Comparison of ENCODE assay signal across 10 cellular contexts in genomic region chr1:63073530-63074306, GRCh38.
DNase-seq lines count a peak whose midpoint lies in the region; TF ChIP-seq lines count a peak whose summit lies in the region.
"Had no signal": no experiment of that assay in that cellular context is flagged by ENCODE, and none has a peak within 500 bp of the region (broad histone marks: within the 10 kb centered on the region; RNA-seq: fewer than 3 reads in every experiment).

No MANE protein-coding gene starts in this region.

- H3K27ac ChIP-seq in osteoblast (ENCODE audit: low read depth, low read length) = no peak overlapping the region

- peak overlapping the region; percentile 14 for H3K4me3 ChIP-seq in osteoblast (ENCODE audit: insufficient read depth, low read length)

- H3K9me3 ChIP-seq in osteoblast (ENCODE audit: low read depth, low read length) = no peaks in the 10 kb centered on the region

- peaks cover 5% of the 10 kb centered on the region for H3K36me3 Mint-ChIP-seq in glutamatergic neuron (ENCODE audit: unreplicated experiment)

- no peaks in the 10 kb centered on the region for H3K27me3 Mint-ChIP-seq in glutamatergic neuron (ENCODE audit: unreplicated experiment)

- no peaks in the 10 kb centered on the region for H3K79me2 ChIP-seq in osteoblast (ENCODE audit: insufficient read depth, low read length)

- H3K4me3 Mint-ChIP-seq in glutamatergic neuron (ENCODE audit: unreplicated experiment) = peak overlapping the region; percentile 87
- H3K4me3 Mint-ChIP-seq: natural killer cell had no signal

- H3K27ac Mint-ChIP-seq in glutamatergic neuron (ENCODE audit: unreplicated experiment) = no peak overlapping the region
- H3K27ac Mint-ChIP-seq: natural killer cell had no signal

- no peaks in the 10 kb centered on the region for H3K4me1 ChIP-seq in osteoblast (ENCODE audit: insufficient read depth, low read length)

- peak overlapping the region; percentile 28 for H3K4me2 ChIP-seq in osteoblast (ENCODE audit: insufficient read depth, low read length)

- H4K20me1 ChIP-seq in osteoblast (ENCODE audit: insufficient read depth, low read length) = no peaks in the 10 kb centered on the region

- H3K27me3 ChIP-seq in osteoblast (ENCODE audit: insufficient read depth, low read length) = peaks cover 38% of the 10 kb centered on the region

- peaks cover 5% of the 10 kb centered on the region for H3K9me3 Mint-ChIP-seq in glutamatergic neuron (ENCODE audit: unreplicated experiment)

- no peak for TF ChIP-seq CTCF in glutamatergic neuron (IDR thresholded peaks at IDR 0.05; ENCODE audit: partially characterized antibody, unreplicated experiment)
- no peak for TF ChIP-seq CTCF in osteoblast (IDR thresholded peaks at IDR 0.05; ENCODE audit: extremely low read depth, low read depth, low read length)

- H3K36me3 ChIP-seq in osteoblast (ENCODE audit: insufficient read depth, low read length) = no peaks in the 10 kb centered on the region

- DNase-seq in EH (ENCODE audit: low read depth) (peak; percentile 1), NCI-H510A (lab: John Stamatoyannopoulos, UW) (peak; percentile 35), glutamatergic neuron (peak; percentile 59), osteoblast (ENCODE audit: insufficient read length, low spot score, missing footprints) (no peak), SHP77 (lab: John Stamatoyannopoulos, UW) (no peak), H4 (ENCODE audit: low spot score) (no peak)
- DNase-seq in activated T-cell treated with anti-CD3 and anti-CD28 coated beads, Interleukin-2, amount 50 U/mL, for 1 hour = no peak
- DNase-seq in stimulated activated CD4-positive, alpha-beta T cell treated with anti-CD3 and anti-CD28 coated beads, Interleukin-4, amount 100 ng/mL, for 4 hours = no peak
- DNase-seq: natural killer cell, NCI-H226 had no signal

- no peak overlapping the region for H2AFZ ChIP-seq in osteoblast (ENCODE audit: low read length)

- H3K4me1 Mint-ChIP-seq in glutamatergic neuron (ENCODE audit: low read depth, unreplicated experiment) = peaks cover 4% of the 10 kb centered on the region
- H3K4me1 Mint-ChIP-seq: natural killer cell had no signal

Comparison
In these comparisons a context has a peak if more than half of its experiments do, and no peak if none do; other contexts are left out.
1. DNase-seq: peak in EH (single experiment), NCI-H510A (single experiment) and glutamatergic neuron (single experiment); none in osteoblast (single experiment), activated T-cell treated with anti-CD3 and anti-CD28 coated beads, Interleukin-2, amount 50 U/mL, for 1 hour (single experiment), stimulated activated CD4-positive, alpha-beta T cell treated with anti-CD3 and anti-CD28 coated beads, Interleukin-4, amount 100 ng/mL, for 4 hours (0 of 2), SHP77 (0 of 2) and H4 (single experiment).